ENCODE assay signal across 8 cellular contexts in the genomic region with DNA sequence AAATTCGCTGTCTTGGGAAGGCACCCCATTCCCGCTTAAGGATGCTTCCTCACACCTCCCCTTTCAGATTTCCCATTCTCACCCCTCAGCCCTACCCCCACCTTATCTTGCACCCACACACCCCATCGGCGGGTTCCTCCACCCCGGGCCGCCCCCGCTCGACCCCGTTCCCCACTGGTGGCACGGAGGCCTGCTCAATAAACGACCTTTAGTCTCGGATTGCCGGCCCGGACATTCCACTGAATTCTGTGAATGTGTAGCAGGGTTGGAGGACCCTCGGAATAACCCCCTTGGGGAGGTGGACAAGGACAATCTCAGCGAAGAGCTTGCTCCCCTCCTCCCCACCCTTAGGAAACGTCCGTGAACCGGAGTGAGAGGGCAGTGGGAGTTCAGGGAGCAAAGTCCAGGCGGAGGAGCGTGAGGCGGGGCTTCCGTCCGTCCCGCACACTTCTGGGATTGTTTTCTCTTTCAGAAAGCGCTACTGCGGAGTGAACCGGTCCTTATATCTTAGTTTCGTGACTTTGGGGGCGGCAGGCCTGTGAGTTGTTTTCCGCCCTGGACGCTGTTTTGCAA. TPM values are rescaled to one million over a fixed set of nuclear protein-coding genes. Genes with fewer than 3 reads are reported as not detected.
DNase-seq lines count a peak whose midpoint lies in the region; ATAC-seq, FAIRE-seq and TF ChIP-seq lines count a peak whose summit lies in the region.

No MANE protein-coding gene starts in this region.

- peak overlapping the region; percentile 70 for H2AFZ ChIP-seq in parathyroid adenoma

- TF ChIP-seq CTCF in fibroblast of the aortic adventitia (IDR thresholded peaks at IDR 0.05; ENCODE audit: insufficient read depth, low read length), result no peak
- no peak for TF ChIP-seq CTCF in parathyroid adenoma (IDR thresholded peaks at IDR 0.05)

- H3K4me3 ChIP-seq in fibroblast of the aortic adventitia (ENCODE audit: low read depth, low read length), result peak overlapping the region; percentile 69
- H3K4me3 ChIP-seq in parathyroid adenoma (ENCODE audit: low read depth, low read length), result peak overlapping the region; percentile 11

- no peaks in the 10 kb centered on the region for H3K36me3 ChIP-seq in parathyroid adenoma (ENCODE audit: control insufficient read depth, insufficient read depth, low read length)

- no peak overlapping the region for H3K27ac ChIP-seq in parathyroid adenoma

- peaks cover 21% of the 10 kb centered on the region for H3K4me1 ChIP-seq in parathyroid adenoma

- no peaks in the 10 kb centered on the region for H3K27me3 ChIP-seq in parathyroid adenoma (ENCODE audit: control insufficient read depth, insufficient read depth, low read length)

- DNase-seq in DMS53 treated with DMSO at 0.1 percent for 48 hours (lab: John Stamatoyannopoulos, UW; ENCODE audit: unreplicated experiment), result peak; percentile 23
- DNase-seq in RCC 7860 (ENCODE audit: low spot score), result peak; percentile 9
- no peak for DNase-seq in fibroblast of the aortic adventitia (ENCODE audit: low read depth)
- DNase-seq in NCI-H82 treated with DMSO at 0.1 percent for 48 hours (lab: John Stamatoyannopoulos, UW; ENCODE audit: unreplicated experiment), result no peak
- no peak for DNase-seq in ureter (ENCODE audit: low spot score)
- no peak for DNase-seq in activated CD8-positive, alpha-beta memory T cell treated with anti-CD3 and anti-CD28 coated beads, Interleukin-2, amount 50 U/mL, for 48 hours

- H3K79me2 ChIP-seq in parathyroid adenoma, result peaks cover 4% of the 10 kb centered on the region

- H3K9ac ChIP-seq in parathyroid adenoma, result no peak overlapping the region

- no peak for FAIRE-seq in RCC 7860 (lab: Jason Lieb, UNC)

- no peaks in the 10 kb centered on the region for H3K9me3 ChIP-seq in parathyroid adenoma (ENCODE audit: control insufficient read depth, low read length)

- H3K4me2 ChIP-seq in parathyroid adenoma (ENCODE audit: low read length), result peak overlapping the region; percentile 39

- no peak for ATAC-seq in HG03342 (IDR thresholded peaks at IDR 0.05; ENCODE audit: unreplicated experiment)

RNA-seq across cellular contexts. Expression of a gene that starts 2.8 kb away (rescaled TPM):
- total RNA-seq in fibroblast of the aortic adventitia (ENCODE audit: low replicate concordance), result 2.0 and 3.0 TPM in 2 replicates
- total RNA-seq in ureter, result 0.36 TPM

RNA-seq across cellular contexts. Expression of a gene that starts 5.3 kb away (rescaled TPM):
- total RNA-seq in fibroblast of the aortic adventitia (ENCODE audit: low replicate concordance) (27.5 and 28.9 TPM in 2 replicates), ureter (46.6 TPM)

RNA-seq across cellular contexts. Expression of a gene that starts 12.0 kb away (rescaled TPM):
- total RNA-seq in fibroblast of the aortic adventitia (ENCODE audit: low replicate concordance) (not detected in 2 replicates), ureter (not detected)

RNA-seq across cellular contexts. Expression of a gene that starts 19.4 kb away (rescaled TPM):
- total RNA-seq in fibroblast of the aortic adventitia (ENCODE audit: low replicate concordance), result 10.4 and 16.3 TPM in 2 replicates
- 22.5 TPM for total RNA-seq in ureter

RNA-seq across cellular contexts. Expression of a gene that starts 19.4 kb away (rescaled TPM):
- 25.4 and 27.7 TPM in 2 replicates for total RNA-seq in fibroblast of the aortic adventitia (ENCODE audit: low replicate concordance)
- 28.6 TPM for total RNA-seq in ureter

Comparison
In these comparisons a context has a peak if more than half of its experiments do, and no peak if none do; other contexts are left out.
1. DNase-seq: peak in DMS53 treated with DMSO at 0.1 percent for 48 hours (single experiment) and RCC 7860 (single experiment); none in fibroblast of the aortic adventitia (single experiment), NCI-H82 treated with DMSO at 0.1 percent for 48 hours (single experiment), ureter (single experiment) and activated CD8-positive, alpha-beta memory T cell treated with anti-CD3 and anti-CD28 coated beads, Interleukin-2, amount 50 U/mL, for 48 hours (single experiment).